Comparison of ENCODE assay signal across 21 cellular contexts in the genomic region with DNA sequence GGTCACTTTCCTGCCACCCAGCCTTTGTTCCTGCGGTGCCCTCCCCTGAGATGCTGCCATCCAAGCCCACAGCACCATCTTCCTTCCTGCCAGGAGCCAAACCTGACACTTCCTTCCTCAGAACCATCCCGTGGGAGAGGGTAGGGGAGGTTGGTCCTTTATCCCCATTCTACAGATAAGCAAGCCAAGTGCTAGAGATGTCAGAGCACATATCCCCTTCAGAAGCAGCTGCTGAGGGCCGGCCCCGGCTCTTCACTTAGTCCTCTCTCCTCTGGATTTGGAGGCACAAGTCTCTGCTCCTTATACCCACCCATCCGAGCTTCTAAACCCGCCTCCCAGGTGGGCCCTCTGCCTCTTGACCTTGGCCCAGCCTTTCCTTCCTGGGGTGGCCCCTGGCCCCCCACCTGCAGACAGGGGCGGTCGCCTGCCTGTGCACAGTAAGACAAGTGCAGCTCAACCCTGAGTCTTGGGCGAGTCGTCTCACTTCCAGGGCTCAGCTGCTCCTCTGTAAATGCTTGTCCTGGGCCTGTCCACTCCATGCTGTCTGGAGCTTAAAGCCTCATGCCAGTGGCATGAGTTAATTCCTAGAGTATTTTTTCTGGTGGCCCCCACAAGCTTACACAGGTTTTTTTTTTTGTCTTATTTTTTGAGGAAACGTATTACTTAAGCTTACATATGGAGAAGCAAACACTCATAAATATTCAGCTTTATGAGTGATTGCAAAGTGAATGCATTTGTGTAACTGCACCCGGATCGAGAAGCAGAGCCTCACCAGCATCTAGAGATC.
"Had no signal": no experiment of that assay in that cellular context is flagged by ENCODE, and none has a peak within 500 bp of the region (broad histone marks: within the 10 kb centered on the region; RNA-seq: fewer than 3 reads in every experiment).

No MANE protein-coding gene starts in this region.

- H3K27me3 ChIP-seq: gastrocnemius medialis, right atrium auricular region, thyroid gland had no signal

- H3K27ac ChIP-seq: gastrocnemius medialis, psoas muscle, right atrium auricular region, thyroid gland had no signal

- H3K9me3 ChIP-seq: gastrocnemius medialis, psoas muscle, right atrium auricular region, thyroid gland had no signal

- H3K36me3 ChIP-seq: gastrocnemius medialis, right atrium auricular region, thyroid gland had no signal

- H3K4me1 ChIP-seq: gastrocnemius medialis, psoas muscle, right atrium auricular region had no signal

- H3K4me3 ChIP-seq: gastrocnemius medialis, psoas muscle, right atrium auricular region, thyroid gland had no signal

- DNase-seq: activated B cell treated with CpG ODN at 0.5 μM for 24 hours; activated CD4-positive, alpha-beta T cell treated with anti-CD3 and anti-CD28 coated beads for 36 hours; activated CD4-positive, alpha-beta T cell treated with anti-CD3 and anti-CD28 coated beads, Interleukin-2, amount 50 U/mL, for 4 hours; activated CD8-positive, alpha-beta memory T cell treated with anti-CD3 and anti-CD28 coated beads, Interleukin-2, amount 50 U/mL, for 48 hours; activated naive CD4-positive, alpha-beta T cell treated with anti-CD3 and anti-CD28 coated beads for 36 hours; activated naive CD8-positive, alpha-beta T cell treated with anti-CD3 and anti-CD28 coated beads, Interleukin-2, amount 10 ng/mL, durations not matched to agents 7 days and 5 days; activated T-cell treated with anti-CD3 and anti-CD28 coated beads, Interleukin-2, amount 50 U/mL, for 4 hours; amniotic stem cell; central memory CD4-positive, alpha-beta T cell; effector memory CD4-positive, alpha-beta T cell; gastrocnemius medialis; head of caudate nucleus; hypothalamus; left ventricle myocardium superior; nephron progenitor cell; psoas muscle; stimulated activated CD4-positive, alpha-beta T cell treated with anti-CD3 and anti-CD28 coated beads, Interleukin-1b, Interleukin-23, amount 100 ng/mL, for 48 hours; substantia nigra; T1000; thyroid gland had no signal
